Comparison of ENCODE assay signal across 10 cellular contexts in genomic region chr10:114766470-114766869, GRCh38. TPM values are rescaled to one million over a fixed set of nuclear protein-coding genes. Genes with fewer than 3 reads are reported as not detected.
DNase-seq lines count a peak whose midpoint lies in the region; ATAC-seq, FAIRE-seq and TF ChIP-seq lines count a peak whose summit lies in the region.
"Had no signal": no experiment of that assay in that cellular context is flagged by ENCODE, and none has a peak within 500 bp of the region (broad histone marks: within the 10 kb centered on the region; RNA-seq: fewer than 3 reads in every experiment).

No MANE protein-coding gene starts in this region.

- no peaks in the 10 kb centered on the region for H3K9me3 Mint-ChIP-seq in CD8-positive, alpha-beta T cell
- H3K9me3 Mint-ChIP-seq in naive thymus-derived CD4-positive, alpha-beta T cell = no peaks in the 10 kb centered on the region
- H3K9me3 Mint-ChIP-seq in CD14-positive monocyte = peaks cover 0 to 7% (median 0%) of the 10 kb centered on the region in 7 donors

- H3K27me3 ChIP-seq in CD8-positive, alpha-beta T cell (ENCODE audit: insufficient read depth, low read length) = peaks cover 23% of the 10 kb centered on the region
- peaks cover 2 to 24% of the 10 kb centered on the region in 2 donors for H3K27me3 ChIP-seq in naive thymus-derived CD4-positive, alpha-beta T cell (ENCODE audit: control insufficient read depth in 2 of 2, insufficient read depth in 2 of 2, low read length in 2 of 2)

- CTCF ChIA-PET in CD8-positive, alpha-beta T cell (lab: Charles Lee) = interaction anchor here (0.9 kb wide), 1 partner anchor 462 kb away, joined by 3 read pairs; no protein-coding TSS in a partner anchor
- CTCF ChIA-PET in naive thymus-derived CD4-positive, alpha-beta T cell (lab: Charles Lee) = no interaction called here

- TF ChIP-seq EP300 in Ishikawa (IDR thresholded peaks at IDR 0.05; ENCODE audit: borderline replicate concordance) = no peak

- peak overlapping the region; percentile 53 for H3K4me3 Mint-ChIP-seq in CD8-positive, alpha-beta T cell
- H3K4me3 Mint-ChIP-seq in naive thymus-derived CD4-positive, alpha-beta T cell = peak overlapping the region in 9 of 10 donors; percentile 3 to 76 (median 44)
- peak overlapping the region in 1 of 2 donors; percentile 67 for H3K4me3 Mint-ChIP-seq in CD14-positive monocyte

- no peak overlapping the region for H3K27ac ChIP-seq in CD8-positive, alpha-beta T cell (ENCODE audit: low read depth, low read length)
- H3K27ac ChIP-seq in coronary artery = no peak overlapping the region
- no peak overlapping the region for H3K27ac ChIP-seq in naive thymus-derived CD4-positive, alpha-beta T cell (ENCODE audit: low read depth, low read length)

- H3K36me3 Mint-ChIP-seq in CD8-positive, alpha-beta T cell = no peaks in the 10 kb centered on the region
- peaks cover 0 to 3% (median 0%) of the 10 kb centered on the region in 5 donors for H3K36me3 Mint-ChIP-seq in naive thymus-derived CD4-positive, alpha-beta T cell
- peaks cover 0 to 3% of the 10 kb centered on the region in 2 donors for H3K36me3 Mint-ChIP-seq in CD14-positive monocyte

- peaks cover 12% of the 10 kb centered on the region for H3K4me1 Mint-ChIP-seq in CD8-positive, alpha-beta T cell (ENCODE audit: low read depth)
- H3K4me1 Mint-ChIP-seq in naive thymus-derived CD4-positive, alpha-beta T cell = peaks cover 7 to 26% (median 14%) of the 10 kb centered on the region in 7 donors
- peaks cover 7% of the 10 kb centered on the region for H3K4me1 Mint-ChIP-seq in CD14-positive monocyte

- H3K27me3 Mint-ChIP-seq in CD8-positive, alpha-beta T cell (ENCODE audit: low read depth) = peaks cover 41% of the 10 kb centered on the region
- H3K27me3 Mint-ChIP-seq in naive thymus-derived CD4-positive, alpha-beta T cell = peaks cover 49 to 73% (median 56%) of the 10 kb centered on the region in 5 donors
- H3K27me3 Mint-ChIP-seq in CD14-positive monocyte (ENCODE audit: low read depth in 3 of 3) = peaks cover 35 to 49% (median 44%) of the 10 kb centered on the region in 3 donors

- no peak for FAIRE-seq in H54 (lab: Jason Lieb, UNC)
- FAIRE-seq: D721Med had no signal

- no peak for TF ChIP-seq RAD21 in Ishikawa (IDR thresholded peaks at IDR 0.05; ENCODE audit: low read depth)

- no peak overlapping the region for H3K4me3 ChIP-seq in CD8-positive, alpha-beta T cell (ENCODE audit: low read depth, low read length)
- H3K4me3 ChIP-seq in coronary artery = peak overlapping the region; percentile 99
- H3K4me3 ChIP-seq in naive thymus-derived CD4-positive, alpha-beta T cell (ENCODE audit: low read length) = no peak overlapping the region

- no peak overlapping the region for H3K27ac Mint-ChIP-seq in CD8-positive, alpha-beta T cell
- no peak overlapping the region for H3K27ac Mint-ChIP-seq in naive thymus-derived CD4-positive, alpha-beta T cell
- no peak overlapping the region for H3K27ac Mint-ChIP-seq in CD14-positive monocyte

- DNase-seq in CD8-positive, alpha-beta T cell = no peak
- DNase-seq in coronary artery (ENCODE audit: low spot score) = no peak
- no peak for DNase-seq in naive thymus-derived CD4-positive, alpha-beta T cell
- DNase-seq in CD14-positive monocyte (ENCODE audit: low spot score) = no peak
- DNase-seq in H54 (ENCODE audit: insufficient read length, low spot score) = no peak
- DNase-seq in T-helper 9 cell = no peak
- no peak for DNase-seq in GM10266 (ENCODE audit: extremely low spot score)
- DNase-seq: NCI-H2081 had no signal

- POLR2A ChIA-PET in CD8-positive, alpha-beta T cell (lab: Charles Lee) = interaction anchor here (1.7 kb wide), 1 partner anchor 56 kb away, joined by 4 read pairs; no protein-coding TSS in a partner anchor
- POLR2A ChIA-PET in naive thymus-derived CD4-positive, alpha-beta T cell (lab: Charles Lee) = no interaction called here

- intact Hi-C loops in CD8-positive, alpha-beta T cell (cut with DNase I, micrococcal nuclease) = no loop called here
- intact Hi-C loops in naive thymus-derived CD4-positive, alpha-beta T cell (cut with micrococcal nuclease) = no loop called here
- intact Hi-C loops in CD14-positive monocyte (cut with micrococcal nuclease) = no loop called here

- H3K36me3 ChIP-seq in CD8-positive, alpha-beta T cell (ENCODE audit: insufficient read depth, low read length) = no peaks in the 10 kb centered on the region
- H3K36me3 ChIP-seq in naive thymus-derived CD4-positive, alpha-beta T cell (ENCODE audit: control insufficient read depth in 2 of 3, insufficient read depth in 3 of 3, low read length in 3 of 3) = no peaks in the 10 kb centered on the region

- TF ChIP-seq POLR2A in H54 (IDR thresholded peaks at IDR 0.05; ENCODE audit: low read depth, low read length) = no peak

- ATAC-seq in CD8-positive, alpha-beta T cell = no peak
- ATAC-seq in naive thymus-derived CD4-positive, alpha-beta T cell = no peak

- no peaks in the 10 kb centered on the region for H3K9me3 ChIP-seq in CD8-positive, alpha-beta T cell (ENCODE audit: low read length)
- H3K9me3 ChIP-seq in naive thymus-derived CD4-positive, alpha-beta T cell (ENCODE audit: control insufficient read depth in 2 of 3, low read length in 3 of 3) = no peaks in the 10 kb centered on the region

- no peak for TF ChIP-seq CTCF in CD8-positive, alpha-beta T cell (IDR thresholded peaks at IDR 0.05)
- TF ChIP-seq CTCF in coronary artery (IDR thresholded peaks at IDR 0.05) = no peak
- no peak for TF ChIP-seq CTCF in CD14-positive monocyte (IDR thresholded peaks at IDR 0.05)
- no peak for TF ChIP-seq CTCF in GM10266 (IDR thresholded peaks at IDR 0.05; ENCODE audit: control insufficient read depth, insufficient read depth, low read depth, missing control alignments)

- H3K4me1 ChIP-seq in CD8-positive, alpha-beta T cell (ENCODE audit: insufficient read depth, low read length) = peaks cover 7% of the 10 kb centered on the region
- H3K4me1 ChIP-seq in naive thymus-derived CD4-positive, alpha-beta T cell (ENCODE audit: control insufficient read depth in 2 of 2, insufficient read depth in 2 of 2, low read length in 2 of 2) = peaks cover 5 to 10% of the 10 kb centered on the region in 2 donors

TF ChIP-seq in Ishikawa, 13 proteins besides CTCF, POLR2A, EP300 and RAD21:
- no peak for TF ChIP-seq TCF12 (IDR thresholded peaks at IDR 0.05; ENCODE audit: low read depth)
- no peak for TF ChIP-seq TAF1 (IDR thresholded peaks at IDR 0.05; ENCODE audit: low read depth)
- TF ChIP-seq USF1 (IDR thresholded peaks at IDR 0.05) = no peak
- no peak for TF ChIP-seq MAX (IDR thresholded peaks at IDR 0.05)
- TF ChIP-seq ZBTB7A (IDR thresholded peaks at IDR 0.05; ENCODE audit: low read depth) = no peak
- TF ChIP-seq REST (IDR thresholded peaks at IDR 0.05; ENCODE audit: low read depth) = peak; percentile 58; the same call in 1 of the 2 replicates
- no peak for TF ChIP-seq CREB1 (IDR thresholded peaks at IDR 0.05; ENCODE audit: low read depth)
TF ChIP-seq in Ishikawa: peak in this region for 1.

RNA-seq across cellular contexts. Expression of gene FHIP2A, which starts 55.1 kb away (rescaled TPM):
- total RNA-seq in CD8-positive, alpha-beta T cell = 10 to 100 TPM; 62.0 to 66.4 TPM
- total RNA-seq in naive thymus-derived CD4-positive, alpha-beta T cell = 10 to 100 TPM; 17.5 to 28.7 (median 19.6) TPM
- polyA plus RNA-seq in naive thymus-derived CD4-positive, alpha-beta T cell = 1 to 10 TPM; 6.1 to 6.2 TPM
- polyA plus RNA-seq in CD14-positive monocyte = 1 to 10 TPM; 4.4 to 9.2 TPM
